Comparison of ENCODE assay signal across 23 cellular contexts in genomic region chr11:31802000-31802551, GRCh38. TPM values are rescaled to one million over a fixed set of nuclear protein-coding genes. Genes with fewer than 3 reads are reported as not detected.
"Had no signal": no experiment of that assay in that cellular context is flagged by ENCODE, and none has a peak within 500 bp of the region (broad histone marks: within the 10 kb centered on the region; RNA-seq: fewer than 3 reads in every experiment).

No MANE protein-coding gene starts in this region.

- H3K9me3 Mint-ChIP-seq: endodermal cell had no signal

- H3K4me3 ChIP-seq: colonic mucosa, heart left ventricle, mucosa of descending colon, psoas muscle, spleen had no signal

- H3K4me3 Mint-ChIP-seq: endodermal cell had no signal

- H3K27ac ChIP-seq: colonic mucosa, heart left ventricle, psoas muscle, spleen had no signal

- H3K36me3 ChIP-seq: colonic mucosa, heart left ventricle, spleen had no signal

- H3K9me3 ChIP-seq: colonic mucosa, heart left ventricle, mucosa of descending colon, psoas muscle had no signal

- ATAC-seq: esophagus mucosa; heart left ventricle; left lobe of liver; mucosa of descending colon; naive thymus-derived CD8-positive, alpha-beta T cell; psoas muscle; sciatic nerve had no signal

- FAIRE-seq: frontal cortex had no signal

- H3K27ac Mint-ChIP-seq: endodermal cell; naive thymus-derived CD8-positive, alpha-beta T cell had no signal

- DNase-seq: colonic mucosa; dermis blood vessel endothelial cell; hippocampal formation; kidney glomerular epithelial cell; mammary epithelial cell; mucosa of descending colon; naive thymus-derived CD8-positive, alpha-beta T cell; psoas muscle; stimulated activated CD4-positive, alpha-beta T cell treated with anti-CD3 and anti-CD28 coated beads, Interleukin-15, amount 100 ng/mL, for 24 hours; stimulated activated CD4-positive, alpha-beta T cell treated with anti-CD3 and anti-CD28 coated beads, Interleukin-4, amount 100 ng/mL, for 4 hours; stimulated activated naive CD4-positive, alpha-beta T cell treated with Interleukin-2 at 50 U/mL for 16 hours; trophoblast cell had no signal

RNA-seq across cellular contexts. Expression of gene PAX6, which starts 9.0 kb away (rescaled TPM):
- total RNA-seq: dermis blood vessel endothelial cell; esophagus mucosa; fibroblast of lung; glomerular endothelial cell; left lobe of liver; naive thymus-derived CD8-positive, alpha-beta T cell; sciatic nerve; skeletal muscle tissue; spleen; urinary bladder had no signal
- polyA plus RNA-seq: heart left ventricle, mammary epithelial cell, psoas muscle, urinary bladder had no signal
